ENCODE assay signal across 1 cellular context in the genomic region with DNA sequence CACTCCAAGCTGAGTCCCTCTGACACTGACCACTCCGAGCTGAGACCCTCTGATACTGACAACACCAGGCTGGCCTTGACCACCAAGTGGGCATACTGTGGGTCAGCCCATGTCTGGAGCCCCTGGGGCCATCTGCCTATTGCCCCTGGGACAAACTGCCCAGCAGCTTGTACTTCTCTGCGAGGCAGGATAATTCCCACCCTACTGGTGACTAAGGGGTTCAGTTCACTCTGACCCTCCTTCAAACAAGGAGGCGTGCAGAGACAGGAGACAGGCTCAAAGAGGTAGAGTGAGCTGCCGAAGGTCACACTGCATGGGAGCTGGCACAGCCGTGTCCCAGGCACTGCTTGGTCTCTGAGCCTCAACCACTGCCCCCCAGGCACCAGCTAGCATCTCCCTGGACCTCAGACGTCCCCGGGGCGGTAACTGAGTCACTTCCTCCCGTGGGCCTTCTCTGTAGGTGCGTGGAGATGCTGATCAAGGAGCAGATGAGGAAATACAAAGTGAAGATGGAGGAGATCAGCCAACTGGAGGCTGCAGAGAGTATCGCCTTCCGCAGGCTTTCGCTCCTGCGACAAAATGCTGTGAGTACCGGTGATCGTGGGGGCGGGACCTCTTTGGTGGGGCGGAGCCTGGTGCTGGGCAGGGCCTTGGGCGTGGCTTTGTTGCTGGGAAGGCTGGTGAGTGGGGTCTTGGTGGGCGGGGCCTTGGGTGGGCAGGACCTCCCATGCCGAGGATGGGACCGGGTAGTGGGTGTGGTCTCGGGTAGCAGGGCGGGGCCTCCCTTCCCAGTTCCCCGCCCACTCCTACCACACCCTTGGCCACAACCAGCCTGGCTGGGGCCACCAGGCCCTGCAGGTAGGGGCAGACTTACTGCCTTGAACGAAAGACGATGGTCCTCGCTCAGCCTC.
A peak's percentile ranks its signal among the peaks of the same experiment; 100 is the strongest.
TF ChIP-seq lines count a peak whose summit lies in the region.

No MANE protein-coding gene starts in this region.

TF ChIP-seq in HEK293, 187 proteins besides CTCF, POLR2A, EP300 and RAD21 (continued from another document):
- TF ChIP-seq GLIS1 (tag by site-specific recombination; IDR thresholded peaks at IDR 0.05) (0 out of 2 replicates have a peak, but pooled peaks have one; percentile 8), ZFHX2 (tag by site-specific recombination; conservative IDR thresholded peaks at IDR 0.05) (peak; percentile 73), ZNF184 (tag by site-specific recombination; IDR thresholded peaks at IDR 0.05) (no peak), ZNF837 (tag by site-specific recombination; IDR thresholded peaks at IDR 0.05) (no peak), HIC1 (tag by site-specific recombination; IDR thresholded peaks at IDR 0.05) (no peak), ZNF529 (tag by site-specific recombination; IDR thresholded peaks at IDR 0.05; ENCODE audit: insufficient replicate concordance) (no peak), SP2 (tag by site-specific recombination; IDR thresholded peaks at IDR 0.05) (peak; percentile 92), GLIS2 (tag by site-specific recombination; IDR thresholded peaks at IDR 0.05) (peak; percentile 76; the same call in 1 of the 2 replicates), ZNF449 (tag by site-specific recombination; IDR thresholded peaks at IDR 0.05) (no peak), KLF16 (tag by site-specific recombination; IDR thresholded peaks at IDR 0.05) (peak; percentile 54; the same call in 1 of the 2 replicates), SP3 (tag by site-specific recombination; IDR thresholded peaks at IDR 0.05) (peak; percentile 91), GLI2 (tag by site-specific recombination; IDR thresholded peaks at IDR 0.05; ENCODE audit: borderline replicate concordance, low read depth) (no peak), ZSCAN5A (tag by site-specific recombination; IDR thresholded peaks at IDR 0.05) (no peak), ZNF549 (tag by site-specific recombination; IDR thresholded peaks at IDR 0.05) (no peak), ZBTB17 (tag by site-specific recombination; IDR thresholded peaks at IDR 0.05) (peak; percentile 69), ZSCAN30 (tag by site-specific recombination; IDR thresholded peaks at IDR 0.05) (no peak)
- TF ChIP-seq, protein P1, sequence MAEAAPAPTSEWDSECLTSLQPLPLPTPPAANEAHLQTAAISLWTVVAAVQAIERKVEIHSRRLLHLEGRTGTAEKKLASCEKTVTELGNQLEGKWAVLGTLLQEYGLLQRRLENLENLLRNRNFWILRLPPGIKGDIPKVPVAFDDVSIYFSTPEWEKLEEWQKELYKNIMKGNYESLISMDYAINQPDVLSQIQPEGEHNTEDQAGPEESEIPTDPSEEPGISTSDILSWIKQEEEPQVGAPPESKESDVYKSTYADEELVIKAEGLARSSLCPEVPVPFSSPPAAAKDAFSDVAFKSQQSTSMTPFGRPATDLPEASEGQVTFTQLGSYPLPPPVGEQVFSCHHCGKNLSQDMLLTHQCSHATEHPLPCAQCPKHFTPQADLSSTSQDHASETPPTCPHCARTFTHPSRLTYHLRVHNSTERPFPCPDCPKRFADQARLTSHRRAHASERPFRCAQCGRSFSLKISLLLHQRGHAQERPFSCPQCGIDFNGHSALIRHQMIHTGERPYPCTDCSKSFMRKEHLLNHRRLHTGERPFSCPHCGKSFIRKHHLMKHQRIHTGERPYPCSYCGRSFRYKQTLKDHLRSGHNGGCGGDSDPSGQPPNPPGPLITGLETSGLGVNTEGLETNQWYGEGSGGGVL (tag by site-specific recombination; IDR thresholded peaks at IDR 0.05): no peak
